Comparison of ENCODE assay signal across 1 cellular context in the genomic region with DNA sequence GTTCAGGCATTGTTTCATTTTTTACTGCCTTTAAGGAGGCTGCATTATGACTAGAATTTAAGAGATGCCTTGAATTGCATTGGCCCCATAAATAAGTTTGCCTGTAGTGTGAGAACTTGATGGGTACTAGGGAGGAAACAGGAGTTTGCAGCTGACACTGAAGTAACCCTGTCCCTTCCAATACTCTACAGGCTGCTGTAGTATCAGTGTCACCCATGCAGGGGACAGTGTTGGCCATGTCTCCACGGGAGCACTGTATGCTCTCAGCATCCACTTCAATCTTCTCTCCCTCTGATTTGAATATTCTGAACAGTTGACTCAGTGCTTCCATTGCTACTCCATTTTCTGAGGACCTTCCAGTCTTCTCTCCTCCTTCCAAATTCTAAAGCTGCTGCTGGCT.
TF ChIP-seq lines count a peak whose summit lies in the region.

No MANE protein-coding gene starts in this region.

TF ChIP-seq in GM12878, 131 proteins besides CTCF, POLR2A, EP300 and RAD21:
- TF ChIP-seq CEBPB (IDR thresholded peaks at IDR 0.05; ENCODE audit: borderline replicate concordance in 1 of 2, low read depth in 2 of 2, low read length in 2 of 2), result no peak
- TF ChIP-seq, protein P1, sequence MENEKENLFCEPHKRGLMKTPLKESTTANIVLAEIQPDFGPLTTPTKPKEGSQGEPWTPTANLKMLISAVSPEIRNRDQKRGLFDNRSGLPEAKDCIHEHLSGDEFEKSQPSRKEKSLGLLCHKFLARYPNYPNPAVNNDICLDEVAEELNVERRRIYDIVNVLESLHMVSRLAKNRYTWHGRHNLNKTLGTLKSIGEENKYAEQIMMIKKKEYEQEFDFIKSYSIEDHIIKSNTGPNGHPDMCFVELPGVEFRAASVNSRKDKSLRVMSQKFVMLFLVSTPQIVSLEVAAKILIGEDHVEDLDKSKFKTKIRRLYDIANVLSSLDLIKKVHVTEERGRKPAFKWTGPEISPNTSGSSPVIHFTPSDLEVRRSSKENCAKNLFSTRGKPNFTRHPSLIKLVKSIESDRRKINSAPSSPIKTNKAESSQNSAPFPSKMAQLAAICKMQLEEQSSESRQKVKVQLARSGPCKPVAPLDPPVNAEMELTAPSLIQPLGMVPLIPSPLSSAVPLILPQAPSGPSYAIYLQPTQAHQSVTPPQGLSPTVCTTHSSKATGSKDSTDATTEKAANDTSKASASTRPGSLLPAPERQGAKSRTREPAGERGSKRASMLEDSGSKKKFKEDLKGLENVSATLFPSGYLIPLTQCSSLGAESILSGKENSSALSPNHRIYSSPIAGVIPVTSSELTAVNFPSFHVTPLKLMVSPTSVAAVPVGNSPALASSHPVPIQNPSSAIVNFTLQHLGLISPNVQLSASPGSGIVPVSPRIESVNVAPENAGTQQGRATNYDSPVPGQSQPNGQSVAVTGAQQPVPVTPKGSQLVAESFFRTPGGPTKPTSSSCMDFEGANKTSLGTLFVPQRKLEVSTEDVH (IDR thresholded peaks at IDR 0.05; ENCODE audit: low read depth, partially characterized antibody), result no peak
- no peak for TF ChIP-seq GABPA (IDR thresholded peaks at IDR 0.05; ENCODE audit: low read depth)
- TF ChIP-seq NBN (IDR thresholded peaks at IDR 0.05), result no peak
- TF ChIP-seq SMARCA5 (IDR thresholded peaks at IDR 0.05), result no peak
- no peak for TF ChIP-seq YBX1 (IDR thresholded peaks at IDR 0.05)
- TF ChIP-seq POLR2AphosphoS2 (IDR thresholded peaks at IDR 0.05; ENCODE audit: low read depth, low read length), result no peak
- no peak for TF ChIP-seq BRCA1 (IDR thresholded peaks at IDR 0.05; ENCODE audit: low read depth, low read length)
- no peak for TF ChIP-seq FOS (IDR thresholded peaks at IDR 0.05; ENCODE audit: borderline replicate concordance, extremely low read depth, insufficient read length)
- no peak for TF ChIP-seq JUNB (IDR thresholded peaks at IDR 0.05)
